Comparison of ENCODE assay signal across 8 cellular contexts in the genomic region with DNA sequence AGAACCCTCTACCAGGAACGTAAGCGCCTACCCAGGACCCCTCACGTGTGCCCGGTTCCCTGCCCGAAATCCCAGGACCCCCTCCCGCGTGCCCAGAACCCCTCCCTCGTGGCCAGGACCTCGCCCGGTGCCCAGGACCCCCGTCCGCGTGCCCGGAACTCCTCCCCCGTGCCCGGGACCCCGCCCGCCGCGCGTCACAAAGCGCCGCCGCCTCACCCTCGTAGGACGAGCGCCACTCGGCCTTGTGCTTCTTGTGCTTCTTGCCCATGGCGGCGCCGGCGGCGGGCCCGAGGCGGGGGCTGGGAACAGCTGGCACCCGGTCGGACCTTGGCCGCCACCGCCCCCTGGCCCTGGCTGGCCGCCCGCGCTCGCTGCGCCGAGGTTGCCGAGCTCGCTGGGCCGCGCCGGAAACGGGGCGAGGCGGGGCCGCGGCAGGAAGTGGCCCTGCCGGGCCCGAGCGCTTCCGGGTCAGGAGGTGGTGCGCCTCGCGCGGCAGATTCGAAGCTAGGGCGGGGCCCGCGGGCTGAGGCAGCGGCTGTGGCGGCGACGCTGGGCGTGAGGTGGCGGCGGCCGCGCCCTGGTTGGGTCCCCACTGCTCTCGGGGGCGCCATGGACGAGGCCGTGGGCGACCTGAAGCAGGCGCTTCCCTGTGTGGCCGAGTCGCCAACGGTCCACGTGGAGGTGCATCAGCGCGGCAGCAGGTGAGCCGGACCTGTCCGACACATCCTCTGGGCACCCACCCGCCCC.
DNase-seq lines count a peak whose midpoint lies in the region; ATAC-seq lines count a peak whose summit lies in the region.

A gene (minus strand): TSS at position 412 of the 747 bp plus-strand sequence. CDS start 144 bp downstream, at position 268.
A gene with protein sequence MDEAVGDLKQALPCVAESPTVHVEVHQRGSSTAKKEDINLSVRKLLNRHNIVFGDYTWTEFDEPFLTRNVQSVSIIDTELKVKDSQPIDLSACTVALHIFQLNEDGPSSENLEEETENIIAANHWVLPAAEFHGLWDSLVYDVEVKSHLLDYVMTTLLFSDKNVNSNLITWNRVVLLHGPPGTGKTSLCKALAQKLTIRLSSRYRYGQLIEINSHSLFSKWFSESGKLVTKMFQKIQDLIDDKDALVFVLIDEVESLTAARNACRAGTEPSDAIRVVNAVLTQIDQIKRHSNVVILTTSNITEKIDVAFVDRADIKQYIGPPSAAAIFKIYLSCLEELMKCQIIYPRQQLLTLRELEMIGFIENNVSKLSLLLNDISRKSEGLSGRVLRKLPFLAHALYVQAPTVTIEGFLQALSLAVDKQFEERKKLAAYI (plus strand): TSS at position 495 of the 747 bp plus-strand sequence. CDS start 115 bp downstream, at position 610.

- H3K27ac ChIP-seq in cingulate gyrus (ENCODE audit: low read depth, low read length) = peak within 1 kb of the TSS; percentile 70
- peak within 1 kb of the TSS; percentile 78 for H3K27ac ChIP-seq in layer of hippocampus (ENCODE audit: low read depth, low read length)

- peak; percentile 98 for DNase-seq in AG08395 (ENCODE audit: low spot score)
- DNase-seq in NCI-H2196 (lab: John Stamatoyannopoulos, UW; ENCODE audit: unreplicated experiment) = peak; percentile 89
- DNase-seq in activated CD4-positive, alpha-beta T cell treated with anti-CD3 and anti-CD28 coated beads for 1 hour = peak; percentile 73
- DNase-seq in stimulated activated CD4-positive, alpha-beta T cell treated with anti-CD3 and anti-CD28 coated beads, Interleukin-1b, Interleukin-23, amount 100 ng/mL, for 4 hours (ENCODE audit: low read depth in 2 of 2) = peak; percentile 66 to 81

- no peaks in the 10 kb centered on the region for H3K27me3 ChIP-seq in layer of hippocampus (ENCODE audit: control insufficient read depth, insufficient read depth, low read length)

- ATAC-seq in GM18858 (IDR thresholded peaks at IDR 0.05; ENCODE audit: unreplicated experiment) = peak; percentile 97
- peak; percentile 95 for ATAC-seq in HG03066 (IDR thresholded peaks at IDR 0.05; ENCODE audit: low read depth, unreplicated experiment)

Comparison
In these comparisons a context has a peak if more than half of its experiments do, and no peak if none do; other contexts are left out.
1. Peak in every context shown above with its lines: DNase-seq, ATAC-seq and H3K27ac ChIP-seq.